8 cellular contexts compared by ENCODE assay signal in the genomic region with DNA sequence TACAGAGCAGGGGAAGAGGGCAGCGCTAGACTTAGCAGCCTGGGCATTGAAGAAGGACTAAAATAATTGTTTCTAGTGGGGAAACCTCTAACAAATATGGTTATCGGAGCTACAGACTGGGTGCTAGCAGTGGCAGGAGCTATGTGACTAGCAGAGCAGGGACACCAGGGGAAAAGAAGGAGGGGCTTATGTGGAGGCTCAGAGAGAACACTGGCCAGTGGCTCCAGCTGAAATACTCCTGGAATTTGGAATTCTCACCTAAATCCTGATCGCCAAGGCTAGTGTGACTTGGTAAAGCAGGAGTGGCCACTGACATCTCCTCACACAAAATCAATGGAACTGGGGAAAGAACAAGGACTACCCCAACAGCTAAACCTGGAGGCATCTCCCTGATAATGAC. TPM values are rescaled to one million over a fixed set of nuclear protein-coding genes. Genes with fewer than 3 reads are reported as not detected.
DNase-seq lines count a peak whose midpoint lies in the region; ATAC-seq lines count a peak whose summit lies in the region.

No MANE protein-coding gene starts in this region.

- POLR2A ChIA-PET in activated CD4-positive, alpha-beta memory T cell treated with anti-CD3 and anti-CD28 coated beads for 36 hours (lab: Charles Lee) = no interaction called here

- peaks cover 21% of the 10 kb centered on the region for H3K36me3 Mint-ChIP-seq in T-helper 2 cell treated with Interferon-gamma antibody and Interleukin-4, amounts not matched to agents 5 μg/mL and 100 μg/mL, for 36 hours (ENCODE audit: low read depth)
- H3K36me3 Mint-ChIP-seq in activated CD4-positive, alpha-beta memory T cell treated with anti-CD3 and anti-CD28 coated beads for 36 hours = peaks cover 14% of the 10 kb centered on the region
- peaks cover 7 to 8% of the 10 kb centered on the region in 2 donors for H3K36me3 Mint-ChIP-seq in stimulated activated naive B cell treated with anti-CD40 and anti-IgM and Interleukin-4, amounts not matched to agents 10 μg/mL and 1 μg/mL and 100 μg/mL, for 72 hours

- peak overlapping the region; percentile 90 for H3K27ac Mint-ChIP-seq in T-helper 2 cell treated with Interferon-gamma antibody and Interleukin-4, amounts not matched to agents 5 μg/mL and 100 μg/mL, for 36 hours
- peak overlapping the region; percentile 87 for H3K27ac Mint-ChIP-seq in activated CD4-positive, alpha-beta memory T cell treated with anti-CD3 and anti-CD28 coated beads for 36 hours
- H3K27ac Mint-ChIP-seq in stimulated activated naive B cell treated with anti-CD40 and anti-IgM and Interleukin-4, amounts not matched to agents 10 μg/mL and 1 μg/mL and 100 μg/mL, for 72 hours = no peak overlapping the region

- DNase-seq in T-helper 2 cell treated with Interferon-gamma antibody and Interleukin-4, amounts not matched to agents 5 μg/mL and 100 μg/mL, for 36 hours (ENCODE audit: low spot score) = no peak
- no peak for DNase-seq in T-helper 2 cell
- DNase-seq in activated CD4-positive, alpha-beta memory T cell treated with anti-CD3 and anti-CD28 coated beads for 36 hours = no peak
- no peak for DNase-seq in stimulated activated naive B cell treated with anti-CD40 and anti-IgM and Interleukin-4, amounts not matched to agents 10 μg/mL and 1 μg/mL and 100 μg/mL, for 72 hours
- DNase-seq in EL = no peak
- DNase-seq in glomerular visceral epithelial cell (ENCODE audit: extremely low spot score) = no peak
- DNase-seq in stimulated activated naive CD4-positive, alpha-beta T cell (lab: John Stamatoyannopoulos, UW) = no peak

- intact Hi-C loops in activated CD4-positive, alpha-beta memory T cell treated with anti-CD3 and anti-CD28 coated beads for 36 hours (cut with micrococcal nuclease) = loop anchor here (2.0 to 10.0 kb wide), 3 partner anchors 13 to 1113 kb away; a partner anchor contains a TSS

- H3K4me3 ChIP-seq in iPS-18c (ENCODE audit: insufficient read depth, low read depth, low read length) = peak overlapping the region; percentile 5

- H3K4me3 Mint-ChIP-seq in T-helper 2 cell treated with Interferon-gamma antibody and Interleukin-4, amounts not matched to agents 5 μg/mL and 100 μg/mL, for 36 hours = peak overlapping the region; percentile 87
- peak overlapping the region; percentile 82 for H3K4me3 Mint-ChIP-seq in activated CD4-positive, alpha-beta memory T cell treated with anti-CD3 and anti-CD28 coated beads for 36 hours
- peak overlapping the region; percentile 81 to 86 for H3K4me3 Mint-ChIP-seq in stimulated activated naive B cell treated with anti-CD40 and anti-IgM and Interleukin-4, amounts not matched to agents 10 μg/mL and 1 μg/mL and 100 μg/mL, for 72 hours

- no peaks in the 10 kb centered on the region for H3K9me3 Mint-ChIP-seq in T-helper 2 cell treated with Interferon-gamma antibody and Interleukin-4, amounts not matched to agents 5 μg/mL and 100 μg/mL, for 36 hours
- no peaks in the 10 kb centered on the region for H3K9me3 Mint-ChIP-seq in activated CD4-positive, alpha-beta memory T cell treated with anti-CD3 and anti-CD28 coated beads for 36 hours
- no peaks in the 10 kb centered on the region for H3K9me3 Mint-ChIP-seq in stimulated activated naive B cell treated with anti-CD40 and anti-IgM and Interleukin-4, amounts not matched to agents 10 μg/mL and 1 μg/mL and 100 μg/mL, for 72 hours

- CTCF ChIA-PET in activated CD4-positive, alpha-beta memory T cell treated with anti-CD3 and anti-CD28 coated beads for 36 hours (lab: Charles Lee) = interaction anchor here (1.5 to 1.7 kb wide), 2 partner anchors 19 to 40 kb away, joined by 6 to 10 read pairs; no protein-coding TSS in a partner anchor

- H3K4me1 Mint-ChIP-seq in T-helper 2 cell treated with Interferon-gamma antibody and Interleukin-4, amounts not matched to agents 5 μg/mL and 100 μg/mL, for 36 hours (ENCODE audit: low read depth) = peaks cover 44% of the 10 kb centered on the region
- peaks cover 54% of the 10 kb centered on the region for H3K4me1 Mint-ChIP-seq in activated CD4-positive, alpha-beta memory T cell treated with anti-CD3 and anti-CD28 coated beads for 36 hours (ENCODE audit: low read depth)
- H3K4me1 Mint-ChIP-seq in stimulated activated naive B cell treated with anti-CD40 and anti-IgM and Interleukin-4, amounts not matched to agents 10 μg/mL and 1 μg/mL and 100 μg/mL, for 72 hours = peaks cover 28 to 61% of the 10 kb centered on the region in 2 donors

- no peak for ATAC-seq in stimulated activated naive B cell treated with anti-CD40 and anti-IgM and Interleukin-4, amounts not matched to agents 10 μg/mL and 1 μg/mL and 100 μg/mL, for 72 hours (replicated peaks)

- no peaks in the 10 kb centered on the region for H3K27me3 Mint-ChIP-seq in T-helper 2 cell treated with Interferon-gamma antibody and Interleukin-4, amounts not matched to agents 5 μg/mL and 100 μg/mL, for 36 hours (ENCODE audit: low read depth)
- H3K27me3 Mint-ChIP-seq in activated CD4-positive, alpha-beta memory T cell treated with anti-CD3 and anti-CD28 coated beads for 36 hours = no peaks in the 10 kb centered on the region
- H3K27me3 Mint-ChIP-seq in stimulated activated naive B cell treated with anti-CD40 and anti-IgM and Interleukin-4, amounts not matched to agents 10 μg/mL and 1 μg/mL and 100 μg/mL, for 72 hours = no peaks in the 10 kb centered on the region

- no peaks in the 10 kb centered on the region for H3K9me3 ChIP-seq in iPS-18c (ENCODE audit: control insufficient read depth, insufficient read depth, low read length)

RNA-seq across cellular contexts. Expression of a gene that starts 2.0 kb away (rescaled TPM):
- total RNA-seq in activated CD4-positive, alpha-beta memory T cell treated with anti-CD3 and anti-CD28 coated beads for 36 hours = 10 to 100 TPM; 35.6 TPM
